In genomic region chr14:85934886-85935254, GRCh38 we compare ENCODE assay signal across 8 cellular contexts.
DNase-seq lines count a peak whose midpoint lies in the region; ATAC-seq and TF ChIP-seq lines count a peak whose summit lies in the region.

No MANE protein-coding gene starts in this region.

- DNase-seq in activated naive CD4-positive, alpha-beta T cell treated with anti-CD3 and anti-CD28 coated beads for 36 hours, result no peak
- no peak for DNase-seq in activated naive CD4-positive, alpha-beta T cell (lab: John Stamatoyannopoulos, UW)
- DNase-seq in Panc1 (ENCODE audit: low read depth, low spot score), result no peak
- no peak for DNase-seq in immature natural killer cell
- DNase-seq in cerebellar cortex (ENCODE audit: low spot score), result no peak
- DNase-seq in H9, result no peak
- DNase-seq in MV-4-11 (lab: John Stamatoyannopoulos, UW), result no peak

- POLR2A ChIA-PET in Panc1 (lab: Charles Lee), result no interaction called here

- H3K4me1 Mint-ChIP-seq in activated naive CD4-positive, alpha-beta T cell treated with anti-CD3 and anti-CD28 coated beads for 36 hours (ENCODE audit: low read depth), result peaks cover 30% of the 10 kb centered on the region
- H3K4me1 Mint-ChIP-seq in immature natural killer cell (peaks cover 37 to 54% of the 10 kb centered on the region in 2 donors), H9 (peaks cover 0 to 2% of the 10 kb centered on the region in 2 experiments; a peak in 1 of 4 replicates)

- BruUV-seq in Panc1 (replicated peaks; lab: Mats Ljungman, UMichigan), result no TSS peak

- no peak overlapping the region for H2BK20ac ChIP-seq in H9 (ENCODE audit: low read depth, low read length, poor library complexity, severe bottlenecking)

- H2BK15ac ChIP-seq in H9 (ENCODE audit: low read depth, low read length), result no peak overlapping the region

- peak overlapping the region; percentile 40 for H3K27ac ChIP-seq in Panc1 (ENCODE audit: low read length)
- no peak overlapping the region for H3K27ac ChIP-seq in H9 (ENCODE audit: insufficient read length, low read depth, low read length)

- ATAC-seq in HG02943 (IDR thresholded peaks at IDR 0.05; ENCODE audit: low read depth, unreplicated experiment) (peak; percentile 52), Panc1 (peak; percentile 42)

- H3K23ac ChIP-seq in H9 (ENCODE audit: insufficient read length, low read depth, low read length), result no peak overlapping the region

- intact Hi-C loops in activated naive CD4-positive, alpha-beta T cell treated with anti-CD3 and anti-CD28 coated beads for 36 hours (cut with micrococcal nuclease), result loop anchor here (5.0 kb wide), 1 partner anchor 102 kb away; no protein-coding TSS in a partner anchor
- intact Hi-C loops in Panc1 (cut with micrococcal nuclease; ENCODE audit: unreplicated experiment), result no loop called here

- H3T11ph ChIP-seq in H9 (ENCODE audit: low read length), result no peak overlapping the region

- peak overlapping the region; percentile 41 to 77 for H3K4me3 ChIP-seq in Panc1 (ENCODE audit: low read depth in 2 of 2, low read length in 2 of 2)

- H3K79me1 ChIP-seq in H9 (ENCODE audit: insufficient read depth, low read depth, low read length, poor library complexity, severe bottlenecking), result no peaks in the 10 kb centered on the region

- H3K4me3 Mint-ChIP-seq in activated naive CD4-positive, alpha-beta T cell treated with anti-CD3 and anti-CD28 coated beads for 36 hours, result peak overlapping the region; percentile 80
- H3K4me3 Mint-ChIP-seq in immature natural killer cell (peak overlapping the region; percentile 90 to 99 (median 92)), H9 (no peak overlapping the region)

- H3K4me1 ChIP-seq in Panc1 (ENCODE audit: control insufficient read depth, insufficient read depth, low read length), result no peaks in the 10 kb centered on the region
- H3K4me1 ChIP-seq in H9 (ENCODE audit: insufficient read depth, low read length), result no peaks in the 10 kb centered on the region

- H3K9me3 ChIP-seq in Panc1 (ENCODE audit: control insufficient read depth, insufficient read depth, low read depth, low read length), result no peaks in the 10 kb centered on the region
- no peaks in the 10 kb centered on the region for H3K9me3 ChIP-seq in H9 (ENCODE audit: control insufficient read depth, low read depth, low read length)

- H3K4ac ChIP-seq in H9 (ENCODE audit: low read depth, low read length), result no peak overlapping the region

- H3K23me2 ChIP-seq in H9 (ENCODE audit: insufficient read length, low read depth, low read length, poor library complexity, severe bottlenecking), result no peaks in the 10 kb centered on the region

- no peak overlapping the region for H4K5ac ChIP-seq in H9 (ENCODE audit: insufficient read length, low read depth, low read length)

- H4K8ac ChIP-seq in H9 (replicated peaks; ENCODE audit: insufficient read length, low read depth, low read length), result no peak overlapping the region

- H3K27ac Mint-ChIP-seq in activated naive CD4-positive, alpha-beta T cell treated with anti-CD3 and anti-CD28 coated beads for 36 hours, result peak overlapping the region; percentile 90
- H3K27ac Mint-ChIP-seq in immature natural killer cell, result peak overlapping the region; percentile 93 to 99 (median 95)
- no peak overlapping the region for H3K27ac Mint-ChIP-seq in H9

- CTCF ChIA-PET in activated naive CD4-positive, alpha-beta T cell treated with anti-CD3 and anti-CD28 coated beads for 36 hours (lab: Charles Lee), result no interaction called here
- CTCF ChIA-PET in Panc1 (lab: Charles Lee), result no interaction called here

- no peaks in the 10 kb centered on the region for H3K36me3 ChIP-seq in Panc1 (ENCODE audit: control insufficient read depth, insufficient read depth, low read length)

- H2BK120ac ChIP-seq in H9 (ENCODE audit: low read depth, low read length, poor library complexity, severe bottlenecking), result no peak overlapping the region

- H4K91ac ChIP-seq in H9 (ENCODE audit: insufficient read length, low read depth, low read length), result no peak overlapping the region

- H3K18ac ChIP-seq in H9 (ENCODE audit: insufficient read length, low read depth, low read length), result no peak overlapping the region

- H3K9me3 Mint-ChIP-seq in activated naive CD4-positive, alpha-beta T cell treated with anti-CD3 and anti-CD28 coated beads for 36 hours, result peaks cover 11% of the 10 kb centered on the region
- H3K9me3 Mint-ChIP-seq in immature natural killer cell, result peaks cover 0 to 12% (median 0%) of the 10 kb centered on the region in 6 donors
- peaks cover 13% of the 10 kb centered on the region in 2 experiments for H3K9me3 Mint-ChIP-seq in H9

- no peak overlapping the region for H2AK5ac ChIP-seq in H9 (ENCODE audit: insufficient read length, low read length)

- H2AFZ ChIP-seq in H9 (ENCODE audit: low read length), result no peak overlapping the region

- WGBS in H9 (ENCODE audit: extremely low coverage, insufficient read length, low lambda C conversion rate), result no CpG with 5 or more reads among the region's 3 CpGs

- no peak overlapping the region for H2BK5ac ChIP-seq in H9 (ENCODE audit: insufficient read length, low read length)

- H3K9ac ChIP-seq in H9 (ENCODE audit: extremely low read depth, insufficient read length, low read length), result no peak overlapping the region

- no peak overlapping the region for H3K56ac ChIP-seq in H9 (ENCODE audit: insufficient read length, low read depth, low read length)

- H3K14ac ChIP-seq in H9 (ENCODE audit: insufficient read depth, low read length), result no peak overlapping the region

- no peaks in the 10 kb centered on the region for H3K27me3 Mint-ChIP-seq in activated naive CD4-positive, alpha-beta T cell treated with anti-CD3 and anti-CD28 coated beads for 36 hours (ENCODE audit: low read depth)
- H3K27me3 Mint-ChIP-seq in immature natural killer cell (ENCODE audit: low read depth in 3 of 3), result peaks cover 0 to 10% (median 8%) of the 10 kb centered on the region in 3 donors
- H3K27me3 Mint-ChIP-seq in H9 (ENCODE audit: low read depth), result no peaks in the 10 kb centered on the region

- no peaks in the 10 kb centered on the region for H3K79me2 ChIP-seq in H9 (ENCODE audit: insufficient read depth, low read length)

- in situ Hi-C loops in Panc1 (cut with HindIII; ENCODE audit: low pct_unique_long_range_greater_than_20kb, low sequenced_read_pairs), result no loop called here

- no peaks in the 10 kb centered on the region for H4K20me1 ChIP-seq in H9 (ENCODE audit: control insufficient read depth, insufficient read depth, insufficient read length)

- no peak overlapping the region for H3K4me2 ChIP-seq in H9 (ENCODE audit: insufficient read depth, insufficient read length, low read length)

- peaks cover 12% of the 10 kb centered on the region for H3K36me3 Mint-ChIP-seq in activated naive CD4-positive, alpha-beta T cell treated with anti-CD3 and anti-CD28 coated beads for 36 hours (ENCODE audit: low read depth)
- H3K36me3 Mint-ChIP-seq in immature natural killer cell (peaks cover 10 to 15% (median 13%) of the 10 kb centered on the region in 3 donors), H9 (ENCODE audit: insufficient read depth in 1 of 3, low read depth in 3 of 3) (peaks cover 5 to 16% (median 5%) of the 10 kb centered on the region in 3 experiments)

- TF ChIP-seq CTCF in Panc1 (IDR thresholded peaks at IDR 0.05), result no peak
- TF ChIP-seq CTCF in H9 (conservative IDR thresholded peaks at IDR 0.05), result no peak

- no peaks in the 10 kb centered on the region for H3K27me3 ChIP-seq in Panc1 (ENCODE audit: control insufficient read depth, insufficient read depth, low read length)
- no peaks in the 10 kb centered on the region for H3K27me3 ChIP-seq in H9 (ENCODE audit: insufficient read depth, low read length)

- H2BK12ac ChIP-seq in H9 (ENCODE audit: insufficient read length, low read depth, low read length), result no peak overlapping the region

Comparison
In these comparisons a context has a peak if more than half of its experiments do, and no peak if none do; other contexts are left out.
1. H3K27ac Mint-ChIP-seq: peak in activated naive CD4-positive, alpha-beta T cell treated with anti-CD3 and anti-CD28 coated beads for 36 hours (single experiment) and immature natural killer cell (6 of 6); none in H9 (0 of 3).
2. H3K4me3 Mint-ChIP-seq: peak in activated naive CD4-positive, alpha-beta T cell treated with anti-CD3 and anti-CD28 coated beads for 36 hours (single experiment) and immature natural killer cell (5 of 5); none in H9 (0 of 2).